In the genomic region with DNA sequence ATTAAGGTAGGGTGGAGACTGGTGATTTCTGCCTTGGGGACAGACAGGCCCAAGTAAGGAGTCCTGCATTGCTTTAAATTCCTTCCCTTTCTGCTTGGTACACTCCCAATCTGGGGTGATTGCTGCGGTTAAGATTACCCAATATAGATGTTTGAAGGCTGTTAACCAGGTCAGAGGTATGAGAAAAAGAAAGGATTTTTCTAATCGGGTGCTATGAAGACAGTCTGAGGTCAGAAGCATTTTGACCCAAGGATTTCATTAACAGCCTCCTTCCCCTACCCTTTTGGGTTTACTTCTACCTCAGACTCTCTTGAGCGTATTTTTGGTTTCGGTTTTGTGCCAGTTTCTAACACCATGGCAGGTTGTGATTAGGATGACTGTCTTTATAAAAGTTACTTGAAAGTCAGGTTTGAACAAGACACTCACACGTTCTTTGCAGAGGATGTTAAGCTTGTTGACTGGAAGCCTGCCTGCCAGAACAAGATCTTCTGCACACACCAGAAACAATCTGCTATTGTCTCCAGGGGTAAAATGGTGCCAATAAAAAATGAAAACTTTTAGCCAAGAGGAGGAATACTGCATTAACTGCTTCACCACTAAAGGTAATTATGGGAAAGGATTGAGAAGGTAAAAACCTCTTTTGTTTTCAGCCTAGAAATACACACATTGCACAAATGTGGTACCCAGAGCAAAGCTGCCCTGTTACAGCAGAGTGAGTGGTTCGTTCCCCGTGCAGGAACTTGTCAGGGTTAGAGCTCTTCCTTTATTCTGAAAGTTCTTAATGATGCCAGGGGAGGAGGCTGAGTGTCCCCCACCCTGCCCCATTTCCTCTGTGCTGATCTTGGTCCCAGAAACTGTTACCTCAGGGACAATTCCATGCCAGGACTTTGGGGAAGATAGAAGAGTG, we compare ENCODE assay signal across 11 cellular contexts.
A peak's percentile ranks its signal among the peaks of the same experiment; 100 is the strongest.
DNase-seq lines count a peak whose midpoint lies in the region; ATAC-seq, FAIRE-seq and TF ChIP-seq lines count a peak whose summit lies in the region.
"Had no signal": no experiment of that assay in that cellular context is flagged by ENCODE, and none has a peak within 500 bp of the region (broad histone marks: within the 10 kb centered on the region; RNA-seq: fewer than 3 reads in every experiment).

No MANE protein-coding gene starts in this region.

- TF ChIP-seq EP300 in HepG2 (IDR thresholded peaks at IDR 0.05; ENCODE audit: low read depth in 2 of 2, low read length in 2 of 2) = no peak
- TF ChIP-seq EP300 in HepG2 (CRISPR knock-in tag; IDR thresholded peaks at IDR 0.05; ENCODE audit: borderline replicate concordance) = no peak

- no peaks in the 10 kb centered on the region for H3K79me2 ChIP-seq in HepG2 (ENCODE audit: insufficient read depth, low read length)
- no peaks in the 10 kb centered on the region for H3K79me2 ChIP-seq in PC-3 (ENCODE audit: low read length)

- H3K4me3 ChIP-seq in HepG2 (replicated peaks in 1 of 3; ENCODE audit: insufficient read depth in 1 of 3, low read depth in 2 of 3, low read length in 3 of 3) (no peak overlapping the region), right lobe of liver (no peak overlapping the region), PC-3 (ENCODE audit: low read length) (peak overlapping the region; percentile 62)
- H3K4me3 ChIP-seq: tibial artery had no signal

- intact Hi-C loops in HepG2 (cut with micrococcal nuclease; ENCODE audit: unreplicated experiment) = no loop called here
- intact Hi-C loops in right lobe of liver (cut with DNase I) = no loop called here
- intact Hi-C loops in PC-3 (cut with micrococcal nuclease) = no loop called here

- H3K4me1 ChIP-seq in HepG2 (ENCODE audit: insufficient read depth, low read length) (no peaks in the 10 kb centered on the region), right lobe of liver (no peaks in the 10 kb centered on the region), PC-3 (ENCODE audit: insufficient read depth, low read length) (0 out of 2 replicates have a peak, but pooled peaks cover 5% of the 10 kb centered on the region), foreskin keratinocyte (peaks cover 37% of the 10 kb centered on the region)
- H3K4me1 ChIP-seq: tibial artery had no signal

- no peak overlapping the region for H3K9ac ChIP-seq in HepG2 (ENCODE audit: insufficient read depth, low read depth, low read length)
- no peak overlapping the region for H3K9ac ChIP-seq in PC-3 (ENCODE audit: low read length)

- TF ChIP-seq CTCF in HepG2 (CRISPR knock-in tag; IDR thresholded peaks at IDR 0.05) = no peak
- TF ChIP-seq CTCF in right lobe of liver (IDR thresholded peaks at IDR 0.05) = no peak
- TF ChIP-seq CTCF in PC-3 (conservative IDR thresholded peaks at IDR 0.05; ENCODE audit: low read depth, low read length) = no peak
- TF ChIP-seq CTCF in foreskin keratinocyte (conservative IDR thresholded peaks at IDR 0.05) = no peak

- 26% methylated on average over 7 of the region's 7 CpGs for WGBS in HepG2 (ENCODE audit: low lambda C conversion rate)
- 82% methylated on average over 7 of the region's 7 CpGs for WGBS in right lobe of liver (ENCODE audit: insufficient coverage, low coverage, low lambda C conversion rate, missing lambda C conversion rate)

- H3K9me2 ChIP-seq in PC-3 (replicated peaks; ENCODE audit: low read length) = no peaks in the 10 kb centered on the region

- DNase-seq in HepG2 (ENCODE audit: low spot score) = no peak
- DNase-seq in right lobe of liver = no peak
- peak; percentile 38 for DNase-seq in PC-3
- DNase-seq in foreskin keratinocyte = peak; percentile 96 to 97
- DNase-seq in NCI-H446 treated with DMSO at 0.1 percent for 48 hours (lab: John Stamatoyannopoulos, UW) = no peak
- no peak for DNase-seq in stimulated activated CD4-positive, alpha-beta T cell treated with anti-CD3 and anti-CD28 coated beads, Interleukin-15, amount 100 ng/mL, for 24 hours
- DNase-seq in cerebellum (ENCODE audit: low spot score) = no peak
- DNase-seq: activated CD8-positive, alpha-beta memory T cell treated with anti-CD3 and anti-CD28 coated beads, Interleukin-2, amount 50 U/mL, for 4 hours; dorsolateral prefrontal cortex; tibial artery had no signal

- no peak overlapping the region for H2AFZ ChIP-seq in HepG2 (ENCODE audit: low read length)
- peak overlapping the region; percentile 71 for H2AFZ ChIP-seq in PC-3 (ENCODE audit: low read length)

- ATAC-seq in HepG2 (no peak), right lobe of liver (no peak), PC-3 (peak; percentile 83), foreskin keratinocyte (peak; percentile 71), HG02970 (IDR thresholded peaks at IDR 0.05; ENCODE audit: low FRiP score, unreplicated experiment) (no peak)

- POLR2A ChIA-PET in HepG2 (lab: Yijun Ruan, JAX) = no interaction called here
- POLR2A ChIA-PET in PC-3 (lab: Charles Lee; ENCODE audit: unreplicated experiment) = no interaction called here

- no peaks in the 10 kb centered on the region for H3F3A ChIP-seq in PC-3 (ENCODE audit: low read length, unreplicated experiment)

- TF ChIP-seq POLR2A in HepG2 (IDR thresholded peaks at IDR 0.05; ENCODE audit: insufficient read depth in 1 of 2, low read depth in 2 of 2, low read length in 2 of 2) (no peak), right lobe of liver (IDR thresholded peaks at IDR 0.05) (no peak)

- 0 out of 2 replicates have a peak overlapping the region, but pooled peaks have one; percentile 1 for H3K4me2 ChIP-seq in HepG2 (ENCODE audit: low read depth, low read length)
- H3K4me2 ChIP-seq in PC-3 (ENCODE audit: low read length) = peak overlapping the region; percentile 76

- no peak for TF ChIP-seq RAD21 in HepG2 (CRISPR knock-in tag; IDR thresholded peaks at IDR 0.05)

- CTCF ChIA-PET in HepG2 (lab: Yijun Ruan, JAX; ENCODE audit: low intra/inter-chr PET ratio, low total read pairs) = no interaction called here
- CTCF ChIA-PET in PC-3 (lab: Charles Lee) = no interaction called here

- BruUV-seq in HepG2 (replicated peaks; lab: Mats Ljungman, UMichigan) (no TSS peak), PC-3 (replicated peaks; lab: Mats Ljungman, UMichigan) (no TSS peak)

- H3K27me3 ChIP-seq in HepG2 (ENCODE audit: control insufficient read depth in 1 of 2, insufficient read depth in 2 of 2, low read length in 2 of 2) = no peaks in the 10 kb centered on the region
- H3K27me3 ChIP-seq in right lobe of liver = no peaks in the 10 kb centered on the region
- H3K27me3 ChIP-seq in PC-3 (ENCODE audit: low read length) = no peaks in the 10 kb centered on the region
- H3K27me3 ChIP-seq in foreskin keratinocyte = no peaks in the 10 kb centered on the region
- H3K27me3 ChIP-seq: dorsolateral prefrontal cortex, tibial artery had no signal

- no peaks in the 10 kb centered on the region for H4K20me1 ChIP-seq in HepG2 (ENCODE audit: insufficient read depth, low read length)
- H4K20me1 ChIP-seq in PC-3 (ENCODE audit: low read length) = no peaks in the 10 kb centered on the region

- no peak overlapping the region for H3K27ac ChIP-seq in HepG2 (ENCODE audit: extremely low read length, insufficient read depth, low read length)
- H3K27ac ChIP-seq in right lobe of liver = no peak overlapping the region
- 0 out of 2 replicates have a peak overlapping the region, but pooled peaks have one; percentile 19 for H3K27ac ChIP-seq in PC-3 (ENCODE audit: low read length)
- H3K27ac ChIP-seq in foreskin keratinocyte = peak overlapping the region; percentile 93
- H3K27ac ChIP-seq: dorsolateral prefrontal cortex, tibial artery had no signal

- H3K9me3 ChIP-seq in HepG2 (ENCODE audit: low read length) (no peaks in the 10 kb centered on the region), right lobe of liver (no peaks in the 10 kb centered on the region), PC-3 (ENCODE audit: low read length) (no peaks in the 10 kb centered on the region)
- H3K9me3 ChIP-seq: tibial artery had no signal

- H3K36me3 ChIP-seq in HepG2 (replicated peaks in 1 of 2; ENCODE audit: control insufficient read depth in 1 of 2, insufficient read depth in 2 of 2, low read length in 2 of 2) = no peaks in the 10 kb centered on the region
- no peaks in the 10 kb centered on the region for H3K36me3 ChIP-seq in right lobe of liver
- no peaks in the 10 kb centered on the region for H3K36me3 ChIP-seq in PC-3 (ENCODE audit: low read depth, low read length)
- H3K36me3 ChIP-seq: tibial artery had no signal

- in situ Hi-C loops in HepG2 (cut with HindIII; ENCODE audit: extremely low pct_ligation_motif_present, low pct_unique_long_range_greater_than_20kb) = no loop called here

- no peak for FAIRE-seq in HepG2 (lab: Jason Lieb, UNC)

TF ChIP-seq in HepG2, 621 proteins besides CTCF, POLR2A, EP300 and RAD21 (continues in another document):
- TF ChIP-seq RBAK (CRISPR knock-in tag; IDR thresholded peaks at IDR 0.05) (no peak), KDM3A (CRISPR knock-in tag; IDR thresholded peaks at IDR 0.05; ENCODE audit: low read depth) (no peak), TAF1 (CRISPR knock-in tag; IDR thresholded peaks at IDR 0.05) (no peak), CEBPG (CRISPR knock-in tag; IDR thresholded peaks at IDR 0.05) (no peak)
- TF ChIP-seq, protein P1, sequence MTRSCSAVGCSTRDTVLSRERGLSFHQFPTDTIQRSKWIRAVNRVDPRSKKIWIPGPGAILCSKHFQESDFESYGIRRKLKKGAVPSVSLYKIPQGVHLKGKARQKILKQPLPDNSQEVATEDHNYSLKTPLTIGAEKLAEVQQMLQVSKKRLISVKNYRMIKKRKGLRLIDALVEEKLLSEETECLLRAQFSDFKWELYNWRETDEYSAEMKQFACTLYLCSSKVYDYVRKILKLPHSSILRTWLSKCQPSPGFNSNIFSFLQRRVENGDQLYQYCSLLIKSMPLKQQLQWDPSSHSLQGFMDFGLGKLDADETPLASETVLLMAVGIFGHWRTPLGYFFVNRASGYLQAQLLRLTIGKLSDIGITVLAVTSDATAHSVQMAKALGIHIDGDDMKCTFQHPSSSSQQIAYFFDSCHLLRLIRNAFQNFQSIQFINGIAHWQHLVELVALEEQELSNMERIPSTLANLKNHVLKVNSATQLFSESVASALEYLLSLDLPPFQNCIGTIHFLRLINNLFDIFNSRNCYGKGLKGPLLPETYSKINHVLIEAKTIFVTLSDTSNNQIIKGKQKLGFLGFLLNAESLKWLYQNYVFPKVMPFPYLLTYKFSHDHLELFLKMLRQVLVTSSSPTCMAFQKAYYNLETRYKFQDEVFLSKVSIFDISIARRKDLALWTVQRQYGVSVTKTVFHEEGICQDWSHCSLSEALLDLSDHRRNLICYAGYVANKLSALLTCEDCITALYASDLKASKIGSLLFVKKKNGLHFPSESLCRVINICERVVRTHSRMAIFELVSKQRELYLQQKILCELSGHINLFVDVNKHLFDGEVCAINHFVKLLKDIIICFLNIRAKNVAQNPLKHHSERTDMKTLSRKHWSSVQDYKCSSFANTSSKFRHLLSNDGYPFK (CRISPR knock-in tag; IDR thresholded peaks at IDR 0.05; ENCODE audit: borderline replicate concordance) = no peak

Comparison
In these comparisons a context has a peak if more than half of its experiments do, and no peak if none do; other contexts are left out.
1. ATAC-seq: peak in PC-3 (single experiment) and foreskin keratinocyte (single experiment); none in HepG2 (single experiment), right lobe of liver (0 of 4) and HG02970 (single experiment).
2. DNase-seq: peak in PC-3 (single experiment) and foreskin keratinocyte (2 of 2); none in HepG2 (single experiment), right lobe of liver (0 of 3), NCI-H446 treated with DMSO at 0.1 percent for 48 hours (single experiment), stimulated activated CD4-positive, alpha-beta T cell treated with anti-CD3 and anti-CD28 coated beads, Interleukin-15, amount 100 ng/mL, for 24 hours (single experiment) and cerebellum (single experiment).
3. H3K27ac ChIP-seq: peak in PC-3 (single experiment) and foreskin keratinocyte (single experiment); none in HepG2 (single experiment) and right lobe of liver (0 of 3).